ENCODE assay signal across 10 cellular contexts in the genomic region with DNA sequence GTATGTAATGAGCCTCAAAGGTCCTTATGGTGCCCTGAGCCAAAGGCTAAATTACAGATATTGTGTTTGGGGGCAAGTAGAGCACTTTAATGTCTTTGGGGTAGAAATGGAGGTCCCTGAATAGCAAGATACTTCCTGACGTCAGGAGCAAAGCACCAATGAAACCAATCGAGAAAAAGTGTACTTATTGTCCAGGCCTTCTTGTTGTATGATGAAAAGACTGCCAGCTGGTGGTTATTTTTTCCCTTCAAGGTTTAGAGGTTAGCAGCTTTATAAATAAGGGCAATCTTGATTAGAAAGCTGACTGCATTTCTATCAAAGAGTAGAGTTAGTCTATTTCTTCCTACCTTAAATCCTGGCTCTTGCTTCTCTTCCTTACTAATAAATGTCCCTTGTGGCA.
DNase-seq lines count a peak whose midpoint lies in the region; ATAC-seq, FAIRE-seq and TF ChIP-seq lines count a peak whose summit lies in the region.
"Had no signal": no experiment of that assay in that cellular context is flagged by ENCODE, and none has a peak within 500 bp of the region (broad histone marks: within the 10 kb centered on the region; RNA-seq: fewer than 3 reads in every experiment).

No MANE protein-coding gene starts in this region.

- peak overlapping the region; percentile 51; the same call in 1 of the 2 replicates for H3K27ac ChIP-seq in DND-41 (ENCODE audit: low read length)
- no peak overlapping the region for H3K27ac ChIP-seq in GM12878 (ENCODE audit: control insufficient read depth, insufficient read depth)
- H3K27ac ChIP-seq: WERI-Rb-1 had no signal

- H3K27me3 ChIP-seq in DND-41 (ENCODE audit: insufficient read depth, low read length, poor library complexity) (no peaks in the 10 kb centered on the region), GM12878 (replicated peaks in 1 of 2; ENCODE audit: control insufficient read depth in 2 of 2, insufficient read depth in 2 of 2, low read length in 1 of 2) (no peaks in the 10 kb centered on the region), neuron (ENCODE audit: insufficient read depth, low read length) (no peaks in the 10 kb centered on the region)

- H3K9ac ChIP-seq in DND-41 (ENCODE audit: low read depth, low read length) (peak overlapping the region; percentile 37), GM12878 (ENCODE audit: control insufficient read depth, insufficient read depth, low read length) (no peak overlapping the region)

- TF ChIP-seq RAD21 in GM12878 (IDR thresholded peaks at IDR 0.05; ENCODE audit: insufficient read depth, low read depth, low read length): no peak

- WGBS in GM12878 (ENCODE audit: insufficient coverage, insufficient replicate concordance, low lambda C conversion rate, missing lambda C conversion rate): 18% methylated on average over 2 of the region's 2 CpGs

- no peaks in the 10 kb centered on the region for H3K36me3 ChIP-seq in DND-41 (ENCODE audit: insufficient read depth, low read length)
- no peaks in the 10 kb centered on the region for H3K36me3 ChIP-seq in GM12878 (ENCODE audit: control insufficient read depth in 2 of 2, insufficient read depth in 2 of 2, low read length in 1 of 2)
- no peaks in the 10 kb centered on the region for H3K36me3 ChIP-seq in neuron (ENCODE audit: insufficient read depth, low read length)
- H3K36me3 ChIP-seq: WERI-Rb-1 had no signal

- H3K4me2 ChIP-seq in DND-41 (ENCODE audit: insufficient read depth, low read length) (peak overlapping the region; percentile 69), GM12878 (ENCODE audit: control insufficient read depth, insufficient read depth) (peak overlapping the region; percentile 1)

- no peak for FAIRE-seq in GM12878 (lab: Jason Lieb, UNC)
- no peak for FAIRE-seq in D721Med (lab: Jason Lieb, UNC)
- FAIRE-seq: GM18507 had no signal

- H3K79me2 ChIP-seq in DND-41 (ENCODE audit: insufficient read depth, low read length) (no peaks in the 10 kb centered on the region), GM12878 (ENCODE audit: control insufficient read depth, insufficient read depth, low read length) (no peaks in the 10 kb centered on the region)

- no peaks in the 10 kb centered on the region for H3K9me3 ChIP-seq in DND-41 (ENCODE audit: insufficient read depth, low read length, severe bottlenecking)
- H3K9me3 ChIP-seq in GM12878 (replicated peaks; ENCODE audit: control insufficient read depth, insufficient read depth, low read length): no peaks in the 10 kb centered on the region
- H3K9me3 ChIP-seq in neuron (ENCODE audit: low read length): no peaks in the 10 kb centered on the region

- CTCF ChIA-PET in GM12878 (lab: Yijun Ruan, JAX) (interaction anchor here (0.7 kb wide), 1 partner anchor 9 kb away, joined by 3 read pairs; no protein-coding TSS in a partner anchor), HEK293T (lab: Yijun Ruan, JAX) (interaction anchor here (0.6 to 1.0 kb wide), 2 partner anchors 18 to 33 kb away, joined by 3 read pairs; no protein-coding TSS in a partner anchor)

- intact Hi-C loops in GM12878 (cut with micrococcal nuclease; ENCODE audit: unreplicated experiment): no loop called here

- SMC1A ChIA-PET in GM12878 (lab: Charles Lee; ENCODE audit: uncharacterized antibody, unreplicated experiment): no interaction called here

- no peaks in the 10 kb centered on the region for H4K20me1 ChIP-seq in DND-41 (ENCODE audit: insufficient read depth, low read length)
- no peaks in the 10 kb centered on the region for H4K20me1 ChIP-seq in GM12878 (ENCODE audit: control insufficient read depth, insufficient read depth)

- H2AFZ ChIP-seq in DND-41 (ENCODE audit: low read depth, low read length) (peak overlapping the region; percentile 74), GM12878 (ENCODE audit: control insufficient read depth, low read depth, low read length) (peak overlapping the region; percentile 41), neuron (ENCODE audit: low read depth, low read length) (peak overlapping the region; percentile 73)

- TF ChIP-seq CTCF in DND-41 (IDR thresholded peaks at IDR 0.05; ENCODE audit: borderline replicate concordance, extremely low read depth, low read length, poor library complexity, severe bottlenecking): no peak
- TF ChIP-seq CTCF in GM12878 (IDR thresholded peaks at IDR 0.05 in 2 of 3, conservative IDR thresholded peaks at IDR 0.05 in 1 of 3; ENCODE audit: control insufficient read depth in 2 of 3, extremely low read depth in 1 of 3, insufficient read depth in 1 of 3, low read depth in 3 of 3, low read length in 3 of 3): no peak
- no peak for TF ChIP-seq CTCF in D721Med (IDR thresholded peaks at IDR 0.05; ENCODE audit: insufficient read depth, missing control alignments)

- ATAC-seq in DND-41 (ENCODE audit: insufficient read depth, low read depth) (peak; percentile 64), HG03432 (IDR thresholded peaks at IDR 0.05; ENCODE audit: unreplicated experiment) (peak; percentile 39), GM12878 (no peak)

- H3K4me3 ChIP-seq in DND-41 (ENCODE audit: low read depth in 1 of 2, low read length in 2 of 2) (peak overlapping the region; percentile 8 to 55; a peak in 3 of 4 replicates), GM12878 (peak overlapping the region; percentile 42; the same call in 1 of the 2 replicates), neuron (ENCODE audit: low read length) (no peak overlapping the region)

- no TSS peak for BruUV-seq in GM12878 (replicated peaks; lab: Mats Ljungman, UMichigan)

- H3K4me1 ChIP-seq in DND-41 (ENCODE audit: insufficient read depth, low read length) (peaks cover 18% of the 10 kb centered on the region), GM12878 (ENCODE audit: control insufficient read depth, insufficient read depth, low read length) (no peaks in the 10 kb centered on the region), neuron (ENCODE audit: insufficient read depth, low read length) (no peaks in the 10 kb centered on the region)

- in situ Hi-C loops in GM12878 (cut with MboI): no loop called here

- RAD21 ChIA-PET in GM12878 (lab: Charles Lee; ENCODE audit: unreplicated experiment): no interaction called here

- DNase-seq in DND-41 (no peak), GM12878 (ENCODE audit: low read depth, low spot score) (no peak), D721Med (ENCODE audit: insufficient read length, low spot score) (no peak), putamen (ENCODE audit: low spot score) (no peak), AML-193 (lab: John Stamatoyannopoulos, UW) (no peak), HEK293T (ENCODE audit: extremely low spot score) (no peak)
- DNase-seq: WERI-Rb-1 had no signal

- TF ChIP-seq POLR2A in GM12878 (IDR thresholded peaks at IDR 0.05; ENCODE audit: low read depth, low read length): no peak

- POLR2A ChIA-PET in GM12878 (lab: Charles Lee): no interaction called here
- POLR2A ChIA-PET in HEK293T (lab: Yijun Ruan, JAX): no interaction called here

- no peak for TF ChIP-seq EP300 in GM12878 (IDR thresholded peaks at IDR 0.05; ENCODE audit: borderline replicate concordance in 1 of 2, control insufficient read depth in 1 of 2, low read depth in 2 of 2, low read length in 2 of 2)

TF ChIP-seq in GM12878, 131 proteins besides CTCF, POLR2A, EP300 and RAD21 (continues in another document):
- TF ChIP-seq JUND (IDR thresholded peaks at IDR 0.05; ENCODE audit: low read depth, low read length) (no peak), POLR2AphosphoS5 (IDR thresholded peaks at IDR 0.05; ENCODE audit: low read length) (no peak)

TF ChIP-seq in HEK293T, 16 proteins besides CTCF, POLR2A, EP300 and RAD21:
- no peak for TF ChIP-seq HDGF (IDR thresholded peaks at IDR 0.05; ENCODE audit: borderline replicate concordance)
- no peak for TF ChIP-seq L3MBTL2 (conservative IDR thresholded peaks at IDR 0.05)
- no peak for TF ChIP-seq NFRKB (IDR thresholded peaks at IDR 0.05)
- no peak for TF ChIP-seq ARNT (IDR thresholded peaks at IDR 0.05)
- no peak for TF ChIP-seq TARDBP (IDR thresholded peaks at IDR 0.05)
- no peak for TF ChIP-seq ZNF384 (IDR thresholded peaks at IDR 0.05)
- TF ChIP-seq BHLHE40 (IDR thresholded peaks at IDR 0.05; ENCODE audit: borderline replicate concordance): no peak
- TF ChIP-seq, protein P1, sequence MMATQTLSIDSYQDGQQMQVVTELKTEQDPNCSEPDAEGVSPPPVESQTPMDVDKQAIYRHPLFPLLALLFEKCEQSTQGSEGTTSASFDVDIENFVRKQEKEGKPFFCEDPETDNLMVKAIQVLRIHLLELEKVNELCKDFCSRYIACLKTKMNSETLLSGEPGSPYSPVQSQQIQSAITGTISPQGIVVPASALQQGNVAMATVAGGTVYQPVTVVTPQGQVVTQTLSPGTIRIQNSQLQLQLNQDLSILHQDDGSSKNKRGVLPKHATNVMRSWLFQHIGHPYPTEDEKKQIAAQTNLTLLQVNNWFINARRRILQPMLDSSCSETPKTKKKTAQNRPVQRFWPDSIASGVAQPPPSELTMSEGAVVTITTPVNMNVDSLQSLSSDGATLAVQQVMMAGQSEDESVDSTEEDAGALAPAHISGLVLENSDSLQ (IDR thresholded peaks at IDR 0.05): no peak
TF ChIP-seq in HEK293T: peak in this region for 0.
